ENCODE assay signal across 1 cellular context in the genomic region with DNA sequence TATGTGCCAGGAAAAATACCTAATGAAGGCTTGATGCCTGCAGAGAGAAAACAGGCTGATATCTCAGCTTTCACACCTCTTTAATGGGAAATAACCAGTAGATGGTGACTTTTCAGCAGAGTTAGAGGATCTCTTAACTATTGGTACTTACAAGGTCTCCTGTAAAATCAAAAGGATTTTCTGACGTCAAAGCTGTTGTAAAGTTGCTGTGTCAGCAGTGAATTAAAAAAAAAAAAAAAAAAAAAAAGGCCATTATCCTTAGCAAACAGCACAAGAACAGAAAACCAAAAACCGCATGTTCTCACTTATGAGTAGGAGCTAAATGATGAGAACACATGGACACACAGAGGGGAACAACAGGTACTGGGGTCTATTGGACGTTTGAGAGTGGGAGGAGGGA.
TF ChIP-seq lines count a peak whose summit lies in the region.

No MANE protein-coding gene starts in this region.

TF ChIP-seq in GM23338, 12 proteins besides CTCF, POLR2A, EP300 and RAD21 (continued from another document):
- TF ChIP-seq, protein P1, sequence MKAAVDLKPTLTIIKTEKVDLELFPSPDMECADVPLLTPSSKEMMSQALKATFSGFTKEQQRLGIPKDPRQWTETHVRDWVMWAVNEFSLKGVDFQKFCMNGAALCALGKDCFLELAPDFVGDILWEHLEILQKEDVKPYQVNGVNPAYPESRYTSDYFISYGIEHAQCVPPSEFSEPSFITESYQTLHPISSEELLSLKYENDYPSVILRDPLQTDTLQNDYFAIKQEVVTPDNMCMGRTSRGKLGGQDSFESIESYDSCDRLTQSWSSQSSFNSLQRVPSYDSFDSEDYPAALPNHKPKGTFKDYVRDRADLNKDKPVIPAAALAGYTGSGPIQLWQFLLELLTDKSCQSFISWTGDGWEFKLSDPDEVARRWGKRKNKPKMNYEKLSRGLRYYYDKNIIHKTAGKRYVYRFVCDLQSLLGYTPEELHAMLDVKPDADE (IDR thresholded peaks at IDR 0.05): no peak
- TF ChIP-seq POLR2AphosphoS5 (IDR thresholded peaks at IDR 0.05; ENCODE audit: low read depth): no peak
